Comparison of ENCODE assay signal across 8 cellular contexts in genomic region chr17:48995871-48996695, GRCh38. TPM values are rescaled to one million over a fixed set of nuclear protein-coding genes. Genes with fewer than 3 reads are reported as not detected.
DNase-seq lines count a peak whose midpoint lies in the region; ATAC-seq lines count a peak whose summit lies in the region.

No MANE protein-coding gene starts in this region.

- ATAC-seq in HG03378 (IDR thresholded peaks at IDR 0.05; ENCODE audit: unreplicated experiment) = no peak

- DNase-seq in stimulated activated CD4-positive, alpha-beta T cell treated with anti-CD3 and anti-CD28 coated beads, Interleukin-4, amount 100 ng/mL, for 1 hour = peak; percentile 9
- no peak for DNase-seq in stimulated activated CD4-positive, alpha-beta T cell treated with anti-CD3 and anti-CD28 coated beads, Interleukin-2, amount 100 ng/mL, for 48 hours
- peak; percentile 65 for DNase-seq in SKM-1 (lab: John Stamatoyannopoulos, UW; ENCODE audit: unreplicated experiment)
- peak; percentile 72 for DNase-seq in glomerular visceral epithelial cell (ENCODE audit: extremely low spot score)
- DNase-seq in occipital lobe (lab: John Stamatoyannopoulos, UW) = no peak
- DNase-seq in COLO668 (lab: John Stamatoyannopoulos, UW; ENCODE audit: unreplicated experiment) = no peak
- DNase-seq in activated CD4-positive, CD25-positive, alpha-beta regulatory T cell (lab: John Stamatoyannopoulos, UW) = no peak

RNA-seq across cellular contexts. Expression of gene IGF2BP1, which starts 1.1 kb away (rescaled TPM):
- total RNA-seq in occipital lobe = 1.9 TPM

RNA-seq across cellular contexts. Expression of gene GIP, which starts 27.7 kb away (rescaled TPM):
- not detected for total RNA-seq in occipital lobe

RNA-seq across cellular contexts. Expression of gene SNF8, which starts 51.4 kb away (rescaled TPM):
- total RNA-seq in occipital lobe = 38.4 TPM

Comparison
In these comparisons a context has a peak if more than half of its experiments do, and no peak if none do; other contexts are left out.
1. DNase-seq: peak in stimulated activated CD4-positive, alpha-beta T cell treated with anti-CD3 and anti-CD28 coated beads, Interleukin-4, amount 100 ng/mL, for 1 hour (single experiment), SKM-1 (single experiment) and glomerular visceral epithelial cell (single experiment); none in stimulated activated CD4-positive, alpha-beta T cell treated with anti-CD3 and anti-CD28 coated beads, Interleukin-2, amount 100 ng/mL, for 48 hours (0 of 2), occipital lobe (single experiment), COLO668 (single experiment) and activated CD4-positive, CD25-positive, alpha-beta regulatory T cell (0 of 4).